Comparison of ENCODE assay signal across 1 cellular context in the genomic region with DNA sequence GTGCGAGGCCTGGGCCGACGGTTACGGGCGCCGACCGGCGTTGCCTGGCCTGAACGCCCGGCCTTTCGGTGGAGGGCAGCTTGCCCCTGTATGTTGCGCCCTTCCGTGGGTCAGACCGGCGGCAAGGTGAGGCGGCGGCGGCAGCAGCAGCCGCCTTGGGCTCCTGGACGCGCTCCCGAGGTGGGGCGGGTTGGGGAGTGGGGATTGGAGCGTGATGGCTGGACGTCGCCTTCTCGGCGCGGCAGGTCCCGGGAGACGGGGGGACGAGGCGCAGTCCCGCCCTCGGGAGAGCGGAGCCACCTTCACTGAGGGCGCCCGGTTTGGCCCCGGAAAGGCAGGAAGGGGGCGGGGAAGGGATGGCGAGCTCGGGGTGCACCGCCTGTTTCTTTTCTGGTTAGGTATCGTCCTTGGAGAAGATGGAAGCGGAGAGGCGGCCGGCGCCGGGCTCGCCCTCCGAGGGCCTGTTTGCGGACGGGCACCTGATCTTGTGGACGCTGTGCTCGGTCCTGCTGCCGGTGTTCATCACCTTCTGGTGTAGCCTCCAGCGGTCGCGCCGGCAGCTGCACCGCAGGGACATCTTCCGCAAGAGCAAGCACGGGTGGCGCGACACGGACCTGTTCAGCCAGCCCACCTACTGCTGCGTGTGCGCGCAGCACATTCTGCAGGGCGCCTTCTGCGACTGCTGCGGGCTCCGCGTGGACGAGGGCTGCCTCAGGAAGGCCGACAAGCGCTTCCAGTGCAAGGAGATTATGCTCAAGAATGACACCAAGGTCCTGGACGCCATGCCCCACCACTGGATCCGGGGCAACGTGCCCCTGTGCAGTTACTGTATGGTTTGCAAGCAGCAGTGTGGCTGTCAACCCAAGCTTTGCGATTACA.
TF ChIP-seq lines count a peak whose summit lies in the region.

No MANE protein-coding gene starts in this region.

TF ChIP-seq in A549, 52 proteins besides CTCF, POLR2A, EP300 and RAD21 (continued from another document):
- TF ChIP-seq PHF8 (IDR thresholded peaks at IDR 0.05; ENCODE audit: borderline replicate concordance, low read depth) = peak; percentile 91
- TF ChIP-seq ZSCAN20 (CRISPR knock-in tag; IDR thresholded peaks at IDR 0.05) = no peak
- TF ChIP-seq CEBPB (IDR thresholded peaks at IDR 0.05) = no peak
- TF ChIP-seq MYC (IDR thresholded peaks at IDR 0.05; ENCODE audit: borderline replicate concordance, low read length) = no peak
- TF ChIP-seq TFCP2L1 (CRISPR knock-in tag; IDR thresholded peaks at IDR 0.05) = no peak
- TF ChIP-seq EHF (CRISPR knock-in tag; IDR thresholded peaks at IDR 0.05) = no peak
- no peak for TF ChIP-seq HOXA7 (CRISPR knock-in tag; IDR thresholded peaks at IDR 0.05)
- TF ChIP-seq FOXS1 (CRISPR knock-in tag; IDR thresholded peaks at IDR 0.05) = no peak
- TF ChIP-seq, protein P1, sequence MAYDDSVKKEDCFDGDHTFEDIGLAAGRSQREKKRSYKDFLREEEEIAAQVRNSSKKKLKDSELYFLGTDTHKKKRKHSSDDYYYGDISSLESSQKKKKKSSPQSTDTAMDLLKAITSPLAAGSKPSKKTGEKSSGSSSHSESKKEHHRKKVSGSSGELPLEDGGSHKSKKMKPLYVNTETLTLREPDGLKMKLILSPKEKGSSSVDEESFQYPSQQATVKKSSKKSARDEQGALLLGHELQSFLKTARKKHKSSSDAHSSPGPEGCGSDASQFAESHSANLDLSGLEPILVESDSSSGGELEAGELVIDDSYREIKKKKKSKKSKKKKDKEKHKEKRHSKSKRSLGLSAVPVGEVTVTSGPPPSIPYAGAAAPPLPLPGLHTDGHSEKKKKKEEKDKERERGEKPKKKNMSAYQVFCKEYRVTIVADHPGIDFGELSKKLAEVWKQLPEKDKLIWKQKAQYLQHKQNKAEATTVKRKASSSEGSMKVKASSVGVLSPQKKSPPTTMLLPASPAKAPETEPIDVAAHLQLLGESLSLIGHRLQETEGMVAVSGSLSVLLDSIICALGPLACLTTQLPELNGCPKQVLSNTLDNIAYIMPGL (CRISPR knock-in tag; IDR thresholded peaks at IDR 0.05; ENCODE audit: borderline replicate concordance) = no peak
- TF ChIP-seq, protein P2, sequence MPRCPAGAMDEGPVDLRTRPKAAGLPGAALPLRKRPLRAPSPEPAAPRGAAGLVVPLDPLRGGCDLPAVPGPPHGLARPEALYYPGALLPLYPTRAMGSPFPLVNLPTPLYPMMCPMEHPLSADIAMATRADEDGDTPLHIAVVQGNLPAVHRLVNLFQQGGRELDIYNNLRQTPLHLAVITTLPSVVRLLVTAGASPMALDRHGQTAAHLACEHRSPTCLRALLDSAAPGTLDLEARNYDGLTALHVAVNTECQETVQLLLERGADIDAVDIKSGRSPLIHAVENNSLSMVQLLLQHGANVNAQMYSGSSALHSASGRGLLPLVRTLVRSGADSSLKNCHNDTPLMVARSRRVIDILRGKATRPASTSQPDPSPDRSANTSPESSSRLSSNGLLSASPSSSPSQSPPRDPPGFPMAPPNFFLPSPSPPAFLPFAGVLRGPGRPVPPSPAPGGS (IDR thresholded peaks at IDR 0.05) = no peak
- TF ChIP-seq FOSB (CRISPR knock-in tag; IDR thresholded peaks at IDR 0.05) = no peak
- peak; percentile 1 for TF ChIP-seq MAFK (IDR thresholded peaks at IDR 0.05; ENCODE audit: partially characterized antibody)
- TF ChIP-seq, protein P3, sequence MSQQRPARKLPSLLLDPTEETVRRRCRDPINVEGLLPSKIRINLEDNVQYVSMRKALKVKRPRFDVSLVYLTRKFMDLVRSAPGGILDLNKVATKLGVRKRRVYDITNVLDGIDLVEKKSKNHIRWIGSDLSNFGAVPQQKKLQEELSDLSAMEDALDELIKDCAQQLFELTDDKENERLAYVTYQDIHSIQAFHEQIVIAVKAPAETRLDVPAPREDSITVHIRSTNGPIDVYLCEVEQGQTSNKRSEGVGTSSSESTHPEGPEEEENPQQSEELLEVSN (IDR thresholded peaks at IDR 0.05; ENCODE audit: borderline replicate concordance, low read depth) = peak; percentile 19
- TF ChIP-seq BHLHE40 (IDR thresholded peaks at IDR 0.05; ENCODE audit: low read depth, low read length) = no peak
- TF ChIP-seq SREBF2 (IDR thresholded peaks at IDR 0.05) = no peak
- no peak for TF ChIP-seq FOSL2 (IDR thresholded peaks at IDR 0.05)
- no peak for TF ChIP-seq FOSL2 (CRISPR knock-in tag; IDR thresholded peaks at IDR 0.05)
- TF ChIP-seq, protein P4, sequence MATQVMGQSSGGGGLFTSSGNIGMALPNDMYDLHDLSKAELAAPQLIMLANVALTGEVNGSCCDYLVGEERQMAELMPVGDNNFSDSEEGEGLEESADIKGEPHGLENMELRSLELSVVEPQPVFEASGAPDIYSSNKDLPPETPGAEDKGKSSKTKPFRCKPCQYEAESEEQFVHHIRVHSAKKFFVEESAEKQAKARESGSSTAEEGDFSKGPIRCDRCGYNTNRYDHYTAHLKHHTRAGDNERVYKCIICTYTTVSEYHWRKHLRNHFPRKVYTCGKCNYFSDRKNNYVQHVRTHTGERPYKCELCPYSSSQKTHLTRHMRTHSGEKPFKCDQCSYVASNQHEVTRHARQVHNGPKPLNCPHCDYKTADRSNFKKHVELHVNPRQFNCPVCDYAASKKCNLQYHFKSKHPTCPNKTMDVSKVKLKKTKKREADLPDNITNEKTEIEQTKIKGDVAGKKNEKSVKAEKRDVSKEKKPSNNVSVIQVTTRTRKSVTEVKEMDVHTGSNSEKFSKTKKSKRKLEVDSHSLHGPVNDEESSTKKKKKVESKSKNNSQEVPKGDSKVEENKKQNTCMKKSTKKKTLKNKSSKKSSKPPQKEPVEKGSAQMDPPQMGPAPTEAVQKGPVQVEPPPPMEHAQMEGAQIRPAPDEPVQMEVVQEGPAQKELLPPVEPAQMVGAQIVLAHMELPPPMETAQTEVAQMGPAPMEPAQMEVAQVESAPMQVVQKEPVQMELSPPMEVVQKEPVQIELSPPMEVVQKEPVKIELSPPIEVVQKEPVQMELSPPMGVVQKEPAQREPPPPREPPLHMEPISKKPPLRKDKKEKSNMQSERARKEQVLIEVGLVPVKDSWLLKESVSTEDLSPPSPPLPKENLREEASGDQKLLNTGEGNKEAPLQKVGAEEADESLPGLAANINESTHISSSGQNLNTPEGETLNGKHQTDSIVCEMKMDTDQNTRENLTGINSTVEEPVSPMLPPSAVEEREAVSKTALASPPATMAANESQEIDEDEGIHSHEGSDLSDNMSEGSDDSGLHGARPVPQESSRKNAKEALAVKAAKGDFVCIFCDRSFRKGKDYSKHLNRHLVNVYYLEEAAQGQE (IDR thresholded peaks at IDR 0.05) = no peak
- TF ChIP-seq, protein P5, sequence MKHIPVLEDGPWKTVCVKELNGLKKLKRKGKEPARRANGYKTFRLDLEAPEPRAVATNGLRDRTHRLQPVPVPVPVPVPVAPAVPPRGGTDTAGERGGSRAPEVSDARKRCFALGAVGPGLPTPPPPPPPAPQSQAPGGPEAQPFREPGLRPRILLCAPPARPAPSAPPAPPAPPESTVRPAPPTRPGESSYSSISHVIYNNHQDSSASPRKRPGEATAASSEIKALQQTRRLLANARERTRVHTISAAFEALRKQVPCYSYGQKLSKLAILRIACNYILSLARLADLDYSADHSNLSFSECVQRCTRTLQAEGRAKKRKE (CRISPR knock-in tag; IDR thresholded peaks at IDR 0.05; ENCODE audit: low read depth) = no peak
- no peak for TF ChIP-seq HEYL (CRISPR knock-in tag; IDR thresholded peaks at IDR 0.05)
- TF ChIP-seq RARB (CRISPR knock-in tag; IDR thresholded peaks at IDR 0.05) = no peak
- no peak for TF ChIP-seq CBX2 (IDR thresholded peaks at IDR 0.05; ENCODE audit: borderline replicate concordance, low read depth)
- no peak for TF ChIP-seq CHD4 (IDR thresholded peaks at IDR 0.05; ENCODE audit: borderline replicate concordance)
- TF ChIP-seq KDM1A (IDR thresholded peaks at IDR 0.05; ENCODE audit: low read depth) = no peak
- TF ChIP-seq GATA3 (IDR thresholded peaks at IDR 0.05; ENCODE audit: borderline replicate concordance) = no peak
- TF ChIP-seq CHD2 (IDR thresholded peaks at IDR 0.05; ENCODE audit: low read length, partially characterized antibody) = no peak
- TF ChIP-seq ESRRA (IDR thresholded peaks at IDR 0.05; ENCODE audit: borderline replicate concordance, low read length) = no peak
- TF ChIP-seq HOXB5 (CRISPR knock-in tag; IDR thresholded peaks at IDR 0.05) = 0 out of 2 replicates have a peak, but pooled peaks have one; percentile 7
- no peak for TF ChIP-seq POLR2AphosphoS2 (conservative IDR thresholded peaks at IDR 0.05; ENCODE audit: low read length)
- TF ChIP-seq, protein P6, sequence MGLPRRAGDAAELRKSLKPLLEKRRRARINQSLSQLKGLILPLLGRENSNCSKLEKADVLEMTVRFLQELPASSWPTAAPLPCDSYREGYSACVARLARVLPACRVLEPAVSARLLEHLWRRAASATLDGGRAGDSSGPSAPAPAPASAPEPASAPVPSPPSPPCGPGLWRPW (IDR thresholded peaks at IDR 0.05) = no peak
- TF ChIP-seq, protein P7, sequence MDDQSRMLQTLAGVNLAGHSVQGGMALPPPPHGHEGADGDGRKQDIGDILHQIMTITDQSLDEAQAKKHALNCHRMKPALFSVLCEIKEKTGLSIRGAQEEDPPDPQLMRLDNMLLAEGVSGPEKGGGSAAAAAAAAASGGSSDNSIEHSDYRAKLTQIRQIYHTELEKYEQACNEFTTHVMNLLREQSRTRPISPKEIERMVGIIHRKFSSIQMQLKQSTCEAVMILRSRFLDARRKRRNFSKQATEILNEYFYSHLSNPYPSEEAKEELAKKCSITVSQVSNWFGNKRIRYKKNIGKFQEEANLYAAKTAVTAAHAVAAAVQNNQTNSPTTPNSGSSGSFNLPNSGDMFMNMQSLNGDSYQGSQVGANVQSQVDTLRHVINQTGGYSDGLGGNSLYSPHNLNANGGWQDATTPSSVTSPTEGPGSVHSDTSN (IDR thresholded peaks at IDR 0.05) = no peak
- TF ChIP-seq RNF2 (IDR thresholded peaks at IDR 0.05; ENCODE audit: borderline replicate concordance, low read depth) = peak; percentile 8; the same call in 1 of the 2 replicates
- TF ChIP-seq NR3C1 (IDR thresholded peaks at IDR 0.05) = no peak
- TF ChIP-seq, protein P8, sequence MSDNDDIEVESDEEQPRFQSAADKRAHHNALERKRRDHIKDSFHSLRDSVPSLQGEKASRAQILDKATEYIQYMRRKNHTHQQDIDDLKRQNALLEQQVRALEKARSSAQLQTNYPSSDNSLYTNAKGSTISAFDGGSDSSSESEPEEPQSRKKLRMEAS (IDR thresholded peaks at IDR 0.05) = peak; percentile 51
- no peak for TF ChIP-seq ZNF302 (CRISPR knock-in tag; IDR thresholded peaks at IDR 0.05)
- TF ChIP-seq CBX8 (IDR thresholded peaks at IDR 0.05) = no peak
- no peak for TF ChIP-seq NPAS2 (CRISPR knock-in tag; IDR thresholded peaks at IDR 0.05; ENCODE audit: borderline replicate concordance)
